Comparison of ENCODE assay signal across 14 cellular contexts in genomic region chr2:121388371-121388770, GRCh38.
DNase-seq lines count a peak whose midpoint lies in the region; ATAC-seq, FAIRE-seq and TF ChIP-seq lines count a peak whose summit lies in the region.
"Had no signal": no experiment of that assay in that cellular context is flagged by ENCODE, and none has a peak within 500 bp of the region (broad histone marks: within the 10 kb centered on the region; RNA-seq: fewer than 3 reads in every experiment).

No MANE protein-coding gene starts in this region.

- 84 to 88% methylated on average over 5 of the region's 5 CpGs for WGBS in pancreas, 2 donors

- H3K4me1 Mint-ChIP-seq in HFFc6 (ENCODE audit: low read depth): peaks cover 48% of the 10 kb centered on the region
- H3K4me1 Mint-ChIP-seq in chondrocyte (ENCODE audit: low read depth): peaks cover 37% of the 10 kb centered on the region
- peaks cover 7% of the 10 kb centered on the region for H3K4me1 Mint-ChIP-seq in mesothelial cell of epicardium
- peaks cover 0 to 2% (median 0%) of the 10 kb centered on the region in 4 donors for H3K4me1 Mint-ChIP-seq in CD4-positive, alpha-beta memory T cell

- peaks cover 0 to 28% (median 14%) of the 10 kb centered on the region in 3 donors for H3K36me3 ChIP-seq in pancreas
- H3K36me3 ChIP-seq in CD4-positive, alpha-beta memory T cell (ENCODE audit: insufficient read depth, low read length): peaks cover 30% of the 10 kb centered on the region

- H3K27me3 ChIP-seq in pancreas: no peaks in the 10 kb centered on the region
- no peaks in the 10 kb centered on the region for H3K27me3 ChIP-seq in CD4-positive, alpha-beta memory T cell (ENCODE audit: insufficient read depth, low read length)
- H3K27me3 ChIP-seq: BE2C had no signal

- intact Hi-C loops in pancreas (cut with DNase I): no loop called here
- intact Hi-C loops in CD4-positive, alpha-beta memory T cell (cut with micrococcal nuclease): no loop called here

- peak overlapping the region; percentile 50 for H3K27ac Mint-ChIP-seq in HFFc6
- H3K27ac Mint-ChIP-seq in chondrocyte (ENCODE audit: unreplicated experiment): peak overlapping the region; percentile 74
- peak overlapping the region; percentile 54 for H3K27ac Mint-ChIP-seq in mesothelial cell of epicardium
- peak overlapping the region in 1 of 7 donors; percentile 25 for H3K27ac Mint-ChIP-seq in CD4-positive, alpha-beta memory T cell

- H3K27ac ChIP-seq in pancreas: no peak overlapping the region
- H3K27ac ChIP-seq in CD4-positive, alpha-beta memory T cell (ENCODE audit: low read depth, low read length): no peak overlapping the region

- DNase-seq in DMS79 (lab: John Stamatoyannopoulos, UW): peak; percentile 30
- no peak for DNase-seq in HFFc6
- DNase-seq in chondrocyte (ENCODE audit: low spot score): no peak
- DNase-seq in mesothelial cell of epicardium (ENCODE audit: low spot score in 2 of 2, unreplicated experiment in 2 of 2): no peak
- DNase-seq in pancreas: no peak
- no peak for DNase-seq in CD4-positive, alpha-beta memory T cell
- DNase-seq: BE2C, NCI-H1436 treated with DMSO at 0.1 percent for 48 hours, NCI-H774, SIG-M5 had no signal

- peak overlapping the region; percentile 9; the same call in 1 of the 2 replicates for H3K4me3 Mint-ChIP-seq in HFFc6
- no peak overlapping the region for H3K4me3 Mint-ChIP-seq in chondrocyte (ENCODE audit: unreplicated experiment)
- H3K4me3 Mint-ChIP-seq in mesothelial cell of epicardium: no peak overlapping the region
- no peak overlapping the region for H3K4me3 Mint-ChIP-seq in CD4-positive, alpha-beta memory T cell

- no peaks in the 10 kb centered on the region for H3K4me1 ChIP-seq in pancreas
- no peaks in the 10 kb centered on the region for H3K4me1 ChIP-seq in CD4-positive, alpha-beta memory T cell (ENCODE audit: insufficient read depth, low read length)
- H3K4me1 ChIP-seq: BE2C had no signal

- no peak overlapping the region for H3K4me3 ChIP-seq in pancreas
- no peak overlapping the region for H3K4me3 ChIP-seq in CD4-positive, alpha-beta memory T cell (ENCODE audit: low read length in 2 of 2)
- H3K4me3 ChIP-seq: GM12878 had no signal

- H3K9me3 Mint-ChIP-seq in HFFc6: no peaks in the 10 kb centered on the region
- H3K9me3 Mint-ChIP-seq in chondrocyte (ENCODE audit: low read depth): no peaks in the 10 kb centered on the region
- no peaks in the 10 kb centered on the region for H3K9me3 Mint-ChIP-seq in mesothelial cell of epicardium
- H3K9me3 Mint-ChIP-seq in CD4-positive, alpha-beta memory T cell: no peaks in the 10 kb centered on the region

- no peak for FAIRE-seq in pancreas (lab: Jason Lieb, UNC)
- FAIRE-seq: GM12878, GM18507 had no signal

- H3K9me3 ChIP-seq in pancreas: no peaks in the 10 kb centered on the region
- H3K9me3 ChIP-seq in CD4-positive, alpha-beta memory T cell (ENCODE audit: control insufficient read depth in 1 of 2, low read length in 2 of 2): no peaks in the 10 kb centered on the region
- H3K9me3 ChIP-seq: BE2C had no signal

- no peak for ATAC-seq in pancreas
- ATAC-seq in HG03460 (IDR thresholded peaks at IDR 0.05; ENCODE audit: unreplicated experiment): no peak
- ATAC-seq: GM12878, HCT116 had no signal

- POLR2A ChIA-PET in CD4-positive, alpha-beta memory T cell (lab: Charles Lee; ENCODE audit: partially characterized antibody): no interaction called here

- TF ChIP-seq CTCF in HFFc6 (IDR thresholded peaks at IDR 0.05) (no peak), chondrocyte (IDR thresholded peaks at IDR 0.05) (no peak), mesothelial cell of epicardium (IDR thresholded peaks at IDR 0.05; ENCODE audit: unreplicated experiment) (no peak), pancreas (IDR thresholded peaks at IDR 0.05) (no peak)

- no peaks in the 10 kb centered on the region; the same call in 1 of the 2 replicates for H3K27me3 Mint-ChIP-seq in HFFc6 (ENCODE audit: insufficient read depth)
- no peaks in the 10 kb centered on the region for H3K27me3 Mint-ChIP-seq in chondrocyte (ENCODE audit: low read depth)
- H3K27me3 Mint-ChIP-seq in mesothelial cell of epicardium (ENCODE audit: low read depth): no peaks in the 10 kb centered on the region
- no peaks in the 10 kb centered on the region for H3K27me3 Mint-ChIP-seq in CD4-positive, alpha-beta memory T cell

- CTCF ChIA-PET in CD4-positive, alpha-beta memory T cell (lab: Charles Lee; ENCODE audit: partially characterized antibody): no interaction called here

- H3K36me3 Mint-ChIP-seq in HFFc6 (ENCODE audit: low read depth) (peaks cover 24% of the 10 kb centered on the region), chondrocyte (ENCODE audit: low read depth) (peaks cover 12% of the 10 kb centered on the region), mesothelial cell of epicardium (peaks cover 37% of the 10 kb centered on the region)
- peaks cover 30 to 59% of the 10 kb centered on the region in 2 donors for H3K36me3 Mint-ChIP-seq in CD4-positive, alpha-beta memory T cell
